ENCODE assay signal across 8 cellular contexts in genomic region chr1:160291248-160292220, GRCh38. TPM values are rescaled to one million over a fixed set of nuclear protein-coding genes. Genes with fewer than 3 reads are reported as not detected.
DNase-seq lines count a peak whose midpoint lies in the region; ATAC-seq, FAIRE-seq and TF ChIP-seq lines count a peak whose summit lies in the region.

No MANE protein-coding gene starts in this region.

- no TSS peak for BruUV-seq in HepG2 (replicated peaks; lab: Mats Ljungman, UMichigan)

- no peaks in the 10 kb centered on the region for H3K79me2 ChIP-seq in HepG2 (ENCODE audit: insufficient read depth, low read length)

- H2AFZ ChIP-seq in HepG2 (ENCODE audit: low read length), result no peak overlapping the region

- TF ChIP-seq RAD21 in HepG2 (CRISPR knock-in tag; IDR thresholded peaks at IDR 0.05), result peak; percentile 31; the same call in 1 of the 2 replicates

- H3K4me1 ChIP-seq in colonic mucosa (no peaks in the 10 kb centered on the region), HepG2 (ENCODE audit: insufficient read depth, low read length) (peaks cover 17% of the 10 kb centered on the region)

- TF ChIP-seq CTCF in GM12874 (IDR thresholded peaks at IDR 0.05; ENCODE audit: insufficient read depth, low read depth, low read length), result peak; percentile 79
- peak; percentile 79 for TF ChIP-seq CTCF in colonic mucosa (IDR thresholded peaks at IDR 0.05)
- TF ChIP-seq CTCF in HepG2 (CRISPR knock-in tag; IDR thresholded peaks at IDR 0.05), result peak; percentile 84

- H3K9me3 Mint-ChIP-seq in activated CD4-positive, alpha-beta T cell treated with anti-CD3 and anti-CD28 coated beads, Interleukin-2, amount 10 ng/mL, durations not matched to agents 24 days and 14 days, result no peaks in the 10 kb centered on the region

- TF ChIP-seq EP300 in HepG2 (IDR thresholded peaks at IDR 0.05; ENCODE audit: low read depth in 2 of 2, low read length in 2 of 2), result no peak
- TF ChIP-seq EP300 in HepG2 (CRISPR knock-in tag; IDR thresholded peaks at IDR 0.05; ENCODE audit: borderline replicate concordance), result no peak

- H3K4me3 Mint-ChIP-seq in activated CD4-positive, alpha-beta T cell treated with anti-CD3 and anti-CD28 coated beads, Interleukin-2, amount 10 ng/mL, durations not matched to agents 24 days and 14 days, result no peak overlapping the region

- H4K20me1 ChIP-seq in HepG2 (ENCODE audit: insufficient read depth, low read length), result peaks cover 12% of the 10 kb centered on the region

- no peak overlapping the region for H3K4me2 ChIP-seq in HepG2 (ENCODE audit: low read depth, low read length)

- in situ Hi-C loops in HepG2 (cut with HindIII; ENCODE audit: extremely low pct_ligation_motif_present, low pct_unique_long_range_greater_than_20kb), result loop anchor here (5.0 kb wide), 1 partner anchor 99 kb away; the partner anchor contains the start of gene CASQ1

- FAIRE-seq in HepG2 (lab: Jason Lieb, UNC), result peak; percentile 93

- peaks cover 67% of the 10 kb centered on the region for H3K36me3 Mint-ChIP-seq in activated CD4-positive, alpha-beta T cell treated with anti-CD3 and anti-CD28 coated beads, Interleukin-2, amount 10 ng/mL, durations not matched to agents 24 days and 14 days (ENCODE audit: low read depth)

- no peak overlapping the region for H3K4me3 ChIP-seq in colonic mucosa
- no peak overlapping the region for H3K4me3 ChIP-seq in HepG2 (replicated peaks in 1 of 3; ENCODE audit: insufficient read depth in 1 of 3, low read depth in 2 of 3, low read length in 3 of 3)

- ATAC-seq in HG03342 (IDR thresholded peaks at IDR 0.05; ENCODE audit: unreplicated experiment), result peak; percentile 67
- peak; percentile 91 for ATAC-seq in HepG2
- no peak for ATAC-seq in HG02870 (IDR thresholded peaks at IDR 0.05; ENCODE audit: unreplicated experiment)

- POLR2A ChIA-PET in HepG2 (lab: Yijun Ruan, JAX), result interaction anchor here (0.7 to 1.3 kb wide), 6 partner anchors 29 to 191 kb away, joined by 3 to 6 read pairs (median 3); partner anchors contain the start of genes CASQ1 and DCAF8

- intact Hi-C loops in activated CD4-positive, alpha-beta T cell treated with anti-CD3 and anti-CD28 coated beads, Interleukin-2, amount 10 ng/mL, durations not matched to agents 24 days and 14 days (cut with micrococcal nuclease), result loop anchor here (1.0 to 5.0 kb wide), 3 partner anchors 86 to 190 kb away; no protein-coding TSS in a partner anchor
- intact Hi-C loops in colonic mucosa (cut with DNase I), result loop anchor here (5.0 kb wide), 3 partner anchors 36 to 189 kb away; partner anchors contain the start of gene CASQ1
- intact Hi-C loops in HepG2 (cut with micrococcal nuclease; ENCODE audit: unreplicated experiment), result loop anchor here (1.0 kb wide), 1 partner anchor 98 kb away; no protein-coding TSS in a partner anchor

- CTCF ChIA-PET in HepG2 (lab: Yijun Ruan, JAX; ENCODE audit: low intra/inter-chr PET ratio, low total read pairs), result interaction anchor here (1.8 to 2.2 kb wide), 2 partner anchors 98 to 190 kb away, joined by 11 to 13 read pairs; no protein-coding TSS in a partner anchor

- H3K36me3 ChIP-seq in colonic mucosa (peaks cover 53% of the 10 kb centered on the region), HepG2 (replicated peaks in 1 of 2; ENCODE audit: control insufficient read depth in 1 of 2, insufficient read depth in 2 of 2, low read length in 2 of 2) (peaks cover 48 to 74% of the 10 kb centered on the region in 2 experiments)

- H3K27me3 ChIP-seq in colonic mucosa (no peaks in the 10 kb centered on the region), HepG2 (ENCODE audit: control insufficient read depth in 1 of 2, insufficient read depth in 2 of 2, low read length in 2 of 2) (no peaks in the 10 kb centered on the region)

- no peaks in the 10 kb centered on the region for H3K27me3 Mint-ChIP-seq in activated CD4-positive, alpha-beta T cell treated with anti-CD3 and anti-CD28 coated beads, Interleukin-2, amount 10 ng/mL, durations not matched to agents 24 days and 14 days

- DNase-seq in NCI-H524 treated with DMSO at 0.1 percent for 48 hours (lab: John Stamatoyannopoulos, UW) (peak; percentile 7), colonic mucosa (peak; percentile 66), HepG2 (ENCODE audit: low spot score) (peak; percentile 65)
- DNase-seq in activated CD4-positive, alpha-beta T cell treated with anti-CD3 and anti-CD28 coated beads, Interleukin-2, amount 10 ng/mL, durations not matched to agents 24 days and 14 days, result peak; percentile 90
- DNase-seq in stimulated activated CD4-positive, alpha-beta T cell treated with anti-CD3 and anti-CD28 coated beads, TNF-alpha, amount 100 ng/mL, for 1 hour (ENCODE audit: low read depth in 3 of 3, low spot score in 1 of 3), result peak; percentile 25 to 42 (median 36)

- WGBS in HepG2 (ENCODE audit: low lambda C conversion rate), result 75% methylated on average over 9 of the region's 11 CpGs

- H3K4me1 Mint-ChIP-seq in activated CD4-positive, alpha-beta T cell treated with anti-CD3 and anti-CD28 coated beads, Interleukin-2, amount 10 ng/mL, durations not matched to agents 24 days and 14 days, result peaks cover 2% of the 10 kb centered on the region

- no peaks in the 10 kb centered on the region for H3K9me3 ChIP-seq in colonic mucosa
- H3K9me3 ChIP-seq in HepG2 (ENCODE audit: low read length), result no peaks in the 10 kb centered on the region

- H3K27ac ChIP-seq in colonic mucosa (no peak overlapping the region), HepG2 (ENCODE audit: extremely low read length, insufficient read depth, low read length) (no peak overlapping the region)

- TF ChIP-seq POLR2A in HepG2 (IDR thresholded peaks at IDR 0.05; ENCODE audit: insufficient read depth in 1 of 2, low read depth in 2 of 2, low read length in 2 of 2), result no peak

- H3K27ac Mint-ChIP-seq in activated CD4-positive, alpha-beta T cell treated with anti-CD3 and anti-CD28 coated beads, Interleukin-2, amount 10 ng/mL, durations not matched to agents 24 days and 14 days, result peak overlapping the region; percentile 73

- H3K9ac ChIP-seq in colonic mucosa (ENCODE audit: low read depth in 2 of 2, low read length in 2 of 2) (no peak overlapping the region), HepG2 (ENCODE audit: insufficient read depth, low read depth, low read length) (no peak overlapping the region; the same call in 1 of the 2 replicates)

RNA-seq across cellular contexts. Expression of gene PEX19, which starts 6.6 kb away (rescaled TPM):
- total RNA-seq in activated CD4-positive, alpha-beta T cell treated with anti-CD3 and anti-CD28 coated beads, Interleukin-2, amount 10 ng/mL, durations not matched to agents 24 days and 14 days, result 51.8 and 60.2 TPM in 2 replicates
- total RNA-seq in colonic mucosa, result 10 to 100 TPM; 43.2 to 59.3 TPM
- 47.0 and 81.9 TPM in 2 replicates for total RNA-seq in HepG2 (2016; rRNA removed; fragmentation: Illumina TruSeq; extraction: Trizol)
- 5.1 and 6.3 TPM in 2 replicates for total RNA-seq in HepG2 (2016; cell fraction: cytosol; rRNA removed; fragmentation: Illumina TruSeq; extraction: Trizol; ENCODE audit: low read depth)
- total RNA-seq in HepG2 (2016; cell fraction: insoluble cytoplasmic fraction; rRNA removed; fragmentation: Illumina TruSeq; extraction: Trizol), result 44.9 and 86.0 TPM in 2 replicates
- total RNA-seq in HepG2 (2016; cell fraction: membrane; rRNA removed; fragmentation: Illumina TruSeq; extraction: Trizol), result 19.1 and 20.5 TPM in 2 replicates
- 28.9 and 32.0 TPM in 2 replicates for total RNA-seq in HepG2 (2016; cell fraction: nucleus; rRNA removed; fragmentation: Illumina TruSeq; extraction: Trizol)
- polyA plus RNA-seq in HepG2 (2011; rRNA removed), result 48.3 and 51.8 TPM in 2 replicates
- polyA plus RNA-seq in HepG2 (2011; cell fraction: cytosol; rRNA removed), result 34.9 and 46.4 TPM in 2 replicates
- polyA plus RNA-seq in HepG2 (2011; cell fraction: nucleus; rRNA removed), result 23.3 and 28.0 TPM in 2 replicates
- 38.3 and 48.7 TPM in 2 replicates for polyA plus RNA-seq in HepG2 (2012)
- polyA plus RNA-seq in HepG2 (2016; cell fraction: cytosol; fragmentation: Illumina TruSeq; extraction: Trizol; ENCODE audit: low read depth), result 5.2 and 6.2 TPM in 2 replicates
- polyA plus RNA-seq in HepG2 (2016; cell fraction: insoluble cytoplasmic fraction; fragmentation: Illumina TruSeq; extraction: Trizol; ENCODE audit: low read depth), result 84.0 and 84.9 TPM in 2 replicates
- polyA plus RNA-seq in HepG2 (2016; cell fraction: membrane; fragmentation: Illumina TruSeq; extraction: Trizol; ENCODE audit: low read depth), result 12.8 and 14.7 TPM in 2 replicates
- 30.0 and 35.6 TPM in 2 replicates for polyA plus RNA-seq in HepG2 (2016; cell fraction: nucleus; fragmentation: Illumina TruSeq; extraction: Trizol; ENCODE audit: insufficient read depth, low read depth)
- 56.5 and 59.3 TPM in 2 replicates for polyA minus RNA-seq in HepG2 (2011; rRNA and poly(A)+ RNA removed; ENCODE audit: low replicate concordance)
- 28.6 and 31.3 TPM in 2 replicates for polyA minus RNA-seq in HepG2 (2011; cell fraction: cytosol; rRNA and poly(A)+ RNA removed)
- polyA minus RNA-seq in HepG2 (2011; cell fraction: nucleus; rRNA and poly(A)+ RNA removed), result 48.5 and 69.5 TPM in 2 replicates

RNA-seq across cellular contexts. Expression of gene DCAF8, which starts 29.2 kb away (rescaled TPM):
- total RNA-seq in activated CD4-positive, alpha-beta T cell treated with anti-CD3 and anti-CD28 coated beads, Interleukin-2, amount 10 ng/mL, durations not matched to agents 24 days and 14 days, result 117 and 121 TPM in 2 replicates
- total RNA-seq in colonic mucosa (10 to 100 TPM; 72.0 to 86.1 TPM), HepG2 (2016; rRNA removed; fragmentation: Illumina TruSeq; extraction: Trizol) (52.3 and 79.8 TPM in 2 replicates)
- 17.5 and 18.7 TPM in 2 replicates for total RNA-seq in HepG2 (2016; cell fraction: cytosol; rRNA removed; fragmentation: Illumina TruSeq; extraction: Trizol; ENCODE audit: low read depth)
- 48.0 and 77.3 TPM in 2 replicates for total RNA-seq in HepG2 (2016; cell fraction: insoluble cytoplasmic fraction; rRNA removed; fragmentation: Illumina TruSeq; extraction: Trizol)
- 29.8 and 32.3 TPM in 2 replicates for total RNA-seq in HepG2 (2016; cell fraction: membrane; rRNA removed; fragmentation: Illumina TruSeq; extraction: Trizol)
- total RNA-seq in HepG2 (2016; cell fraction: nucleus; rRNA removed; fragmentation: Illumina TruSeq; extraction: Trizol), result 139 and 162 TPM in 2 replicates
- polyA plus RNA-seq in HepG2 (2011; rRNA removed), result 73.4 and 94.7 TPM in 2 replicates
- polyA plus RNA-seq in HepG2 (2011; cell fraction: cytosol; rRNA removed), result 33.1 and 34.2 TPM in 2 replicates
- polyA plus RNA-seq in HepG2 (2011; cell fraction: nucleus; rRNA removed), result 505 and 552 TPM in 2 replicates
- 63.6 and 76.2 TPM in 2 replicates for polyA plus RNA-seq in HepG2 (2012)
- 4.0 and 4.4 TPM in 2 replicates for polyA plus RNA-seq in HepG2 (2016; cell fraction: cytosol; fragmentation: Illumina TruSeq; extraction: Trizol; ENCODE audit: low read depth)
- 34.8 and 37.8 TPM in 2 replicates for polyA plus RNA-seq in HepG2 (2016; cell fraction: insoluble cytoplasmic fraction; fragmentation: Illumina TruSeq; extraction: Trizol; ENCODE audit: low read depth)
- 12.0 and 13.0 TPM in 2 replicates for polyA plus RNA-seq in HepG2 (2016; cell fraction: membrane; fragmentation: Illumina TruSeq; extraction: Trizol; ENCODE audit: low read depth)
- 243 and 251 TPM in 2 replicates for polyA plus RNA-seq in HepG2 (2016; cell fraction: nucleus; fragmentation: Illumina TruSeq; extraction: Trizol; ENCODE audit: insufficient read depth, low read depth)
- polyA minus RNA-seq in HepG2 (2011; rRNA and poly(A)+ RNA removed; ENCODE audit: low replicate concordance), result 86.3 and 97.5 TPM in 2 replicates
- polyA minus RNA-seq in HepG2 (2011; cell fraction: cytosol; rRNA and poly(A)+ RNA removed), result 20.5 and 34.4 TPM in 2 replicates
- polyA minus RNA-seq in HepG2 (2011; cell fraction: nucleus; rRNA and poly(A)+ RNA removed), result 227 and 254 TPM in 2 replicates

RNA-seq across cellular contexts. Expression of gene COPA, which starts 51.5 kb away (rescaled TPM):
- total RNA-seq in activated CD4-positive, alpha-beta T cell treated with anti-CD3 and anti-CD28 coated beads, Interleukin-2, amount 10 ng/mL, durations not matched to agents 24 days and 14 days, result 116 and 125 TPM in 2 replicates
- total RNA-seq in colonic mucosa (100 to 1,000 TPM; 154 to 163 TPM), HepG2 (2016; rRNA removed; fragmentation: Illumina TruSeq; extraction: Trizol) (160 and 218 TPM in 2 replicates)
- total RNA-seq in HepG2 (2016; cell fraction: cytosol; rRNA removed; fragmentation: Illumina TruSeq; extraction: Trizol; ENCODE audit: low read depth), result 14.4 and 14.5 TPM in 2 replicates
- total RNA-seq in HepG2 (2016; cell fraction: insoluble cytoplasmic fraction; rRNA removed; fragmentation: Illumina TruSeq; extraction: Trizol), result 161 and 205 TPM in 2 replicates
- total RNA-seq in HepG2 (2016; cell fraction: membrane; rRNA removed; fragmentation: Illumina TruSeq; extraction: Trizol), result 31.4 and 36.0 TPM in 2 replicates
- total RNA-seq in HepG2 (2016; cell fraction: nucleus; rRNA removed; fragmentation: Illumina TruSeq; extraction: Trizol), result 137 and 150 TPM in 2 replicates
- polyA plus RNA-seq in HepG2 (2011; rRNA removed), result 166 and 197 TPM in 2 replicates
- 164 and 170 TPM in 2 replicates for polyA plus RNA-seq in HepG2 (2011; cell fraction: cytosol; rRNA removed)
- polyA plus RNA-seq in HepG2 (2011; cell fraction: nucleus; rRNA removed), result 117 and 120 TPM in 2 replicates
- polyA plus RNA-seq in HepG2 (2012), result 122 and 147 TPM in 2 replicates
- polyA plus RNA-seq in HepG2 (2016; cell fraction: cytosol; fragmentation: Illumina TruSeq; extraction: Trizol; ENCODE audit: low read depth), result 7.6 and 8.5 TPM in 2 replicates
- polyA plus RNA-seq in HepG2 (2016; cell fraction: insoluble cytoplasmic fraction; fragmentation: Illumina TruSeq; extraction: Trizol; ENCODE audit: low read depth), result 143 and 144 TPM in 2 replicates
- polyA plus RNA-seq in HepG2 (2016; cell fraction: membrane; fragmentation: Illumina TruSeq; extraction: Trizol; ENCODE audit: low read depth), result 17.9 and 21.8 TPM in 2 replicates
- polyA plus RNA-seq in HepG2 (2016; cell fraction: nucleus; fragmentation: Illumina TruSeq; extraction: Trizol; ENCODE audit: insufficient read depth, low read depth), result 123 and 142 TPM in 2 replicates
- polyA minus RNA-seq in HepG2 (2011; rRNA and poly(A)+ RNA removed; ENCODE audit: low replicate concordance), result 386 and 397 TPM in 2 replicates
- 242 and 256 TPM in 2 replicates for polyA minus RNA-seq in HepG2 (2011; cell fraction: cytosol; rRNA and poly(A)+ RNA removed)
- 217 and 255 TPM in 2 replicates for polyA minus RNA-seq in HepG2 (2011; cell fraction: nucleus; rRNA and poly(A)+ RNA removed)

RNA-seq across cellular contexts. Expression of gene NCSTN, which starts 51.6 kb away (rescaled TPM):
- 73.6 and 81.1 TPM in 2 replicates for total RNA-seq in activated CD4-positive, alpha-beta T cell treated with anti-CD3 and anti-CD28 coated beads, Interleukin-2, amount 10 ng/mL, durations not matched to agents 24 days and 14 days
- total RNA-seq in colonic mucosa (10 to 100 TPM; 83.5 to 88.0 TPM), HepG2 (2016; rRNA removed; fragmentation: Illumina TruSeq; extraction: Trizol) (27.0 and 44.2 TPM in 2 replicates)
- total RNA-seq in HepG2 (2016; cell fraction: cytosol; rRNA removed; fragmentation: Illumina TruSeq; extraction: Trizol; ENCODE audit: low read depth), result 6.0 and 7.0 TPM in 2 replicates
- 27.8 and 48.2 TPM in 2 replicates for total RNA-seq in HepG2 (2016; cell fraction: insoluble cytoplasmic fraction; rRNA removed; fragmentation: Illumina TruSeq; extraction: Trizol)
- total RNA-seq in HepG2 (2016; cell fraction: membrane; rRNA removed; fragmentation: Illumina TruSeq; extraction: Trizol), result 10.0 and 11.6 TPM in 2 replicates
- total RNA-seq in HepG2 (2016; cell fraction: nucleus; rRNA removed; fragmentation: Illumina TruSeq; extraction: Trizol), result 73.4 and 88.5 TPM in 2 replicates
- polyA plus RNA-seq in HepG2 (2011; rRNA removed), result 247 and 281 TPM in 2 replicates
- 199 and 230 TPM in 2 replicates for polyA plus RNA-seq in HepG2 (2011; cell fraction: cytosol; rRNA removed)
- polyA plus RNA-seq in HepG2 (2011; cell fraction: nucleus; rRNA removed), result 168 and 185 TPM in 2 replicates
- polyA plus RNA-seq in HepG2 (2012), result 96.6 and 115 TPM in 2 replicates
- 5.4 and 7.2 TPM in 2 replicates for polyA plus RNA-seq in HepG2 (2016; cell fraction: cytosol; fragmentation: Illumina TruSeq; extraction: Trizol; ENCODE audit: low read depth)
- polyA plus RNA-seq in HepG2 (2016; cell fraction: insoluble cytoplasmic fraction; fragmentation: Illumina TruSeq; extraction: Trizol; ENCODE audit: low read depth), result 27.4 and 35.6 TPM in 2 replicates
- polyA plus RNA-seq in HepG2 (2016; cell fraction: membrane; fragmentation: Illumina TruSeq; extraction: Trizol; ENCODE audit: low read depth), result 12.5 and 18.3 TPM in 2 replicates
- 159 TPM in 2 replicates for polyA plus RNA-seq in HepG2 (2016; cell fraction: nucleus; fragmentation: Illumina TruSeq; extraction: Trizol; ENCODE audit: insufficient read depth, low read depth)
- 236 and 291 TPM in 2 replicates for polyA minus RNA-seq in HepG2 (2011; rRNA and poly(A)+ RNA removed; ENCODE audit: low replicate concordance)
- 87.7 and 123 TPM in 2 replicates for polyA minus RNA-seq in HepG2 (2011; cell fraction: cytosol; rRNA and poly(A)+ RNA removed)
- polyA minus RNA-seq in HepG2 (2011; cell fraction: nucleus; rRNA and poly(A)+ RNA removed), result 110 and 114 TPM in 2 replicates

Comparison
In these comparisons a context has a peak if more than half of its experiments do, and no peak if none do; other contexts are left out.
1. DNase-seq: peak in every context shown above with its lines; median percentile 90 in activated CD4-positive, alpha-beta T cell treated with anti-CD3 and anti-CD28 coated beads, Interleukin-2, amount 10 ng/mL, durations not matched to agents 24 days and 14 days; 66 in colonic mucosa; 65 in HepG2; 36 in stimulated activated CD4-positive, alpha-beta T cell treated with anti-CD3 and anti-CD28 coated beads, TNF-alpha, amount 100 ng/mL, for 1 hour; 7 in NCI-H524 treated with DMSO at 0.1 percent for 48 hours.